ENCODE assay signal across 8 cellular contexts in genomic region chr6:163354779-163355431, GRCh38. TPM values are rescaled to one million over a fixed set of nuclear protein-coding genes. Genes with fewer than 3 reads are reported as not detected.
DNase-seq lines count a peak whose midpoint lies in the region; ATAC-seq and TF ChIP-seq lines count a peak whose summit lies in the region.

No MANE protein-coding gene starts in this region.

- H3F3A ChIP-seq in PC-3 (ENCODE audit: low read length, unreplicated experiment): no peaks in the 10 kb centered on the region

- peaks cover 39% of the 10 kb centered on the region for H3K4me1 ChIP-seq in PC-3 (ENCODE audit: insufficient read depth, low read length)
- H3K4me1 ChIP-seq in foreskin keratinocyte: peaks cover 7% of the 10 kb centered on the region

- H3K4me1 Mint-ChIP-seq in stimulated activated naive B cell treated with anti-CD40 and anti-IgM and Interleukin-4, amounts not matched to agents 10 μg/mL and 1 μg/mL and 100 μg/mL, for 72 hours: peaks cover 10 to 17% of the 10 kb centered on the region in 2 donors

- POLR2A ChIA-PET in PC-3 (lab: Charles Lee; ENCODE audit: unreplicated experiment): no interaction called here

- CTCF ChIA-PET in PC-3 (lab: Charles Lee): no interaction called here

- TF ChIP-seq CTCF in AG10803 (conservative IDR thresholded peaks at IDR 0.05; ENCODE audit: low read length): no peak
- TF ChIP-seq CTCF in PC-3 (conservative IDR thresholded peaks at IDR 0.05; ENCODE audit: low read depth, low read length): no peak
- no peak for TF ChIP-seq CTCF in foreskin keratinocyte (conservative IDR thresholded peaks at IDR 0.05)

- no peaks in the 10 kb centered on the region for H4K20me1 ChIP-seq in PC-3 (ENCODE audit: low read length)

- H3K27me3 Mint-ChIP-seq in stimulated activated naive B cell treated with anti-CD40 and anti-IgM and Interleukin-4, amounts not matched to agents 10 μg/mL and 1 μg/mL and 100 μg/mL, for 72 hours: peaks cover 5 to 6% of the 10 kb centered on the region in 2 donors

- H2AFZ ChIP-seq in PC-3 (ENCODE audit: low read length): peak overlapping the region; percentile 34

- no peaks in the 10 kb centered on the region for H3K79me2 ChIP-seq in PC-3 (ENCODE audit: low read length)

- peak overlapping the region; percentile 17 to 48 for H3K4me3 Mint-ChIP-seq in stimulated activated naive B cell treated with anti-CD40 and anti-IgM and Interleukin-4, amounts not matched to agents 10 μg/mL and 1 μg/mL and 100 μg/mL, for 72 hours

- H3K36me3 ChIP-seq in PC-3 (ENCODE audit: low read depth, low read length): no peaks in the 10 kb centered on the region

- H3K27ac ChIP-seq in PC-3 (ENCODE audit: low read length) (peak overlapping the region; percentile 76), foreskin keratinocyte (no peak overlapping the region)

- no peaks in the 10 kb centered on the region for H3K9me3 ChIP-seq in PC-3 (ENCODE audit: low read length)

- ATAC-seq in GM21825 (IDR thresholded peaks at IDR 0.05; ENCODE audit: unreplicated experiment): peak; percentile 55
- peak; percentile 27 for ATAC-seq in PC-3
- peak; percentile 67 to 71 for ATAC-seq in left cardiac atrium
- peak; percentile 84 to 92 for ATAC-seq in stimulated activated naive B cell treated with anti-CD40 and anti-IgM and Interleukin-4, amounts not matched to agents 10 μg/mL and 1 μg/mL and 100 μg/mL, for 72 hours (replicated peaks)
- ATAC-seq in foreskin keratinocyte: no peak

- no peaks in the 10 kb centered on the region for H3K36me3 Mint-ChIP-seq in stimulated activated naive B cell treated with anti-CD40 and anti-IgM and Interleukin-4, amounts not matched to agents 10 μg/mL and 1 μg/mL and 100 μg/mL, for 72 hours

- no peaks in the 10 kb centered on the region for H3K9me2 ChIP-seq in PC-3 (replicated peaks; ENCODE audit: low read length)

- intact Hi-C loops in PC-3 (cut with micrococcal nuclease) (loop anchor here (1.0 to 5.0 kb wide), 2 partner anchors 31 to 52 kb away; no protein-coding TSS in a partner anchor), left cardiac atrium (cut with DNase I) (no loop called here)

- H3K27ac Mint-ChIP-seq in stimulated activated naive B cell treated with anti-CD40 and anti-IgM and Interleukin-4, amounts not matched to agents 10 μg/mL and 1 μg/mL and 100 μg/mL, for 72 hours: no peak overlapping the region

- H3K4me3 ChIP-seq in AG10803 (ENCODE audit: low read length) (peak overlapping the region; percentile 26; the same call in 1 of the 2 replicates), PC-3 (ENCODE audit: low read length) (peak overlapping the region; percentile 54; the same call in 1 of the 2 replicates)

- H3K27me3 ChIP-seq in PC-3 (ENCODE audit: low read length) (no peaks in the 10 kb centered on the region), foreskin keratinocyte (no peaks in the 10 kb centered on the region)

- no peaks in the 10 kb centered on the region for H3K9me3 Mint-ChIP-seq in stimulated activated naive B cell treated with anti-CD40 and anti-IgM and Interleukin-4, amounts not matched to agents 10 μg/mL and 1 μg/mL and 100 μg/mL, for 72 hours

- peak; percentile 29 for DNase-seq in AG10803 (ENCODE audit: low read depth)
- DNase-seq in PC-3: peak; percentile 42
- peak; percentile 84 for DNase-seq in left cardiac atrium
- DNase-seq in stimulated activated naive B cell treated with anti-CD40 and anti-IgM and Interleukin-4, amounts not matched to agents 10 μg/mL and 1 μg/mL and 100 μg/mL, for 72 hours: peak; percentile 11
- no peak for DNase-seq in activated effector memory CD4-positive, alpha-beta T cell treated with Interleukin-2 at 50 U/mL for 16 hours
- no peak for DNase-seq in NCI-H748 (lab: John Stamatoyannopoulos, UW; ENCODE audit: unreplicated experiment)
- no peak for DNase-seq in foreskin keratinocyte

- no TSS peak for BruUV-seq in PC-3 (replicated peaks; lab: Mats Ljungman, UMichigan)

- peak overlapping the region; percentile 75 for H3K4me2 ChIP-seq in PC-3 (ENCODE audit: low read length)

- peak overlapping the region; percentile 25; the same call in 1 of the 2 replicates for H3K9ac ChIP-seq in PC-3 (ENCODE audit: low read length)

RNA-seq across cellular contexts. Expression of gene QKI, which starts 59.6 kb away (rescaled TPM):
- total RNA-seq in PC-3 (2014; rRNA removed): 64.3 and 87.7 TPM in 2 replicates
- 100 to 1,000 TPM; 317 to 351 TPM for total RNA-seq in left cardiac atrium
- total RNA-seq in foreskin keratinocyte: 86.6 and 89.8 TPM in 2 replicates
- polyA plus RNA-seq in foreskin keratinocyte: 9.4 and 10.3 TPM in 2 replicates

Comparison
In these comparisons a context has a peak if more than half of its experiments do, and no peak if none do; other contexts are left out.
1. DNase-seq: peak in AG10803 (single experiment), PC-3 (single experiment), left cardiac atrium (single experiment) and stimulated activated naive B cell treated with anti-CD40 and anti-IgM and Interleukin-4, amounts not matched to agents 10 μg/mL and 1 μg/mL and 100 μg/mL, for 72 hours (single experiment); none in activated effector memory CD4-positive, alpha-beta T cell treated with Interleukin-2 at 50 U/mL for 16 hours (single experiment), NCI-H748 (single experiment) and foreskin keratinocyte (0 of 2).